In genomic region chr7:146146866-146147265, GRCh38 we compare ENCODE assay signal across 11 cellular contexts. TPM values are rescaled to one million over a fixed set of nuclear protein-coding genes. Genes with fewer than 3 reads are reported as not detected.
A peak's percentile ranks its signal among the peaks of the same experiment; 100 is the strongest.
DNase-seq lines count a peak whose midpoint lies in the region; ATAC-seq and TF ChIP-seq lines count a peak whose summit lies in the region.
"Had no signal": no experiment of that assay in that cellular context is flagged by ENCODE, and none has a peak within 500 bp of the region (broad histone marks: within the 10 kb centered on the region; RNA-seq: fewer than 3 reads in every experiment).

No MANE protein-coding gene starts in this region.

- H3K9me3 ChIP-seq in SK-N-SH = no peaks in the 10 kb centered on the region
- H3K9me3 ChIP-seq in mesenchymal stem cell (ENCODE audit: control insufficient read depth, low read length) = no peaks in the 10 kb centered on the region

- H3K4me1 ChIP-seq in SK-N-SH (ENCODE audit: control insufficient read depth in 1 of 2, insufficient read depth in 2 of 2, low read depth in 1 of 2, low read length in 1 of 2) (no peaks in the 10 kb centered on the region; a peak in 1 of 4 replicates), mesenchymal stem cell (ENCODE audit: control insufficient read depth, insufficient read depth, low read depth, low read length) (peaks cover 3% of the 10 kb centered on the region)

- H3K4me3 ChIP-seq in SK-N-SH (ENCODE audit: low read depth in 2 of 2, low read length in 1 of 2) (peak overlapping the region in 1 of 2 experiments; percentile 13; a peak in 3 of 4 replicates), mesenchymal stem cell (ENCODE audit: insufficient read depth in 1 of 2, low read depth in 1 of 2, low read length in 2 of 2) (peak overlapping the region in 1 of 2 experiments; percentile 41)

- no peaks in the 10 kb centered on the region; the same call in 1 of the 2 replicates for H3K79me2 ChIP-seq in SK-N-SH (ENCODE audit: insufficient read depth)

- H3K27me3 Mint-ChIP-seq in stimulated activated naive CD8-positive, alpha-beta T cell treated with anti-CD3 and anti-CD28 coated beads, Interleukin-15, amount 100 ng/mL, for 72 hours = no peaks in the 10 kb centered on the region

- no peak for TF ChIP-seq CTCF in SK-N-SH (IDR thresholded peaks at IDR 0.05)

- H3K9me2 ChIP-seq in SK-N-SH = no peaks in the 10 kb centered on the region

- CTCF ChIA-PET in SK-N-SH (lab: Yijun Ruan, JAX) = interaction anchor here (1.5 kb wide), 1 partner anchor 30 kb away, joined by 3 read pairs; the partner anchor contains the start of gene CNTNAP2

- no peaks in the 10 kb centered on the region for H3K79me1 ChIP-seq in mesenchymal stem cell (replicated peaks; ENCODE audit: low read length, poor library complexity, severe bottlenecking)

- H3K4me1 Mint-ChIP-seq in stimulated activated naive CD8-positive, alpha-beta T cell treated with anti-CD3 and anti-CD28 coated beads, Interleukin-15, amount 100 ng/mL, for 72 hours = no peaks in the 10 kb centered on the region

- TF ChIP-seq RAD21 in SK-N-SH (IDR thresholded peaks at IDR 0.05; ENCODE audit: low read length) = no peak

- H3K9ac ChIP-seq in SK-N-SH (peak overlapping the region; percentile 24; the same call in 1 of the 2 replicates), mesenchymal stem cell (ENCODE audit: low read length) (peak overlapping the region; percentile 41)

- no peak overlapping the region for H3K18ac ChIP-seq in mesenchymal stem cell (ENCODE audit: low read depth in 1 of 2, low read length in 2 of 2)

- H3K36me3 ChIP-seq in SK-N-SH (replicated peaks in 1 of 2; ENCODE audit: control insufficient read depth in 1 of 2, insufficient read depth in 2 of 2, low read length in 1 of 2) (no peaks in the 10 kb centered on the region), mesenchymal stem cell (ENCODE audit: control insufficient read depth in 1 of 2, insufficient read depth in 2 of 2, low read depth in 1 of 2, low read length in 2 of 2) (no peaks in the 10 kb centered on the region)

- H2BK5ac ChIP-seq in mesenchymal stem cell (ENCODE audit: low read depth, low read length, poor library complexity, severe bottlenecking) = no peak overlapping the region

- no peak overlapping the region for H4K91ac ChIP-seq in mesenchymal stem cell (ENCODE audit: low read length)

- TF ChIP-seq EP300 in SK-N-SH (IDR thresholded peaks at IDR 0.05; ENCODE audit: borderline replicate concordance in 1 of 2, low read depth in 1 of 2, low read length in 1 of 2) = peak in 1 of 2 experiments; percentile 56; a peak in 1 of 4 replicates

- 11% methylated on average over 5 of the region's 5 CpGs for WGBS in SK-N-SH (ENCODE audit: low lambda C conversion rate)
- WGBS in mesenchymal stem cell = 0% methylated on average over 3 of the region's 5 CpGs

- H3K4me2 ChIP-seq in SK-N-SH (peak overlapping the region; percentile 38), mesenchymal stem cell (ENCODE audit: low read length, poor library complexity, severe bottlenecking) (no peak overlapping the region)

- H3K4me3 Mint-ChIP-seq in stimulated activated naive CD8-positive, alpha-beta T cell treated with anti-CD3 and anti-CD28 coated beads, Interleukin-15, amount 100 ng/mL, for 72 hours = no peak overlapping the region

- H3K9me3 Mint-ChIP-seq in stimulated activated naive CD8-positive, alpha-beta T cell treated with anti-CD3 and anti-CD28 coated beads, Interleukin-15, amount 100 ng/mL, for 72 hours = no peaks in the 10 kb centered on the region

- no peak overlapping the region for H2BK120ac ChIP-seq in mesenchymal stem cell (ENCODE audit: low read depth, low read length)

- H3K14ac ChIP-seq in mesenchymal stem cell (ENCODE audit: low read length in 2 of 2) = no peak overlapping the region

- H3K27ac ChIP-seq in SK-N-SH (ENCODE audit: low read depth in 2 of 2, low read length in 1 of 2) (peak overlapping the region in 1 of 2 experiments; percentile 84; a peak in 2 of 4 replicates), mesenchymal stem cell (ENCODE audit: low read length, poor library complexity, severe bottlenecking) (peak overlapping the region; percentile 33)

- POLR2A ChIA-PET in SK-N-SH (lab: Yijun Ruan, JAX) = no interaction called here

- no peaks in the 10 kb centered on the region for H4K20me1 ChIP-seq in SK-N-SH (ENCODE audit: insufficient read depth)

- H3K27me3 ChIP-seq in SK-N-SH (ENCODE audit: insufficient read depth) (no peaks in the 10 kb centered on the region), mesenchymal stem cell (ENCODE audit: control insufficient read depth in 1 of 2, insufficient read depth in 1 of 2, low read length in 2 of 2) (no peaks in the 10 kb centered on the region)

- no peak overlapping the region for H3K27ac Mint-ChIP-seq in stimulated activated naive CD8-positive, alpha-beta T cell treated with anti-CD3 and anti-CD28 coated beads, Interleukin-15, amount 100 ng/mL, for 72 hours

- peak; percentile 73 for DNase-seq in DMS53 treated with DMSO at 0.1 percent for 48 hours (lab: John Stamatoyannopoulos, UW; ENCODE audit: unreplicated experiment)
- peak; percentile 87 for DNase-seq in NCI-H1105 treated with DMSO at 0.1 percent for 48 hours (lab: John Stamatoyannopoulos, UW)
- DNase-seq in SK-N-SH = no peak
- DNase-seq in mesenchymal stem cell = peak; percentile 59
- DNase-seq in activated CD4-positive, CD25-positive, alpha-beta regulatory T cell (lab: John Stamatoyannopoulos, UW) = no peak
- DNase-seq in stimulated activated naive CD4-positive, alpha-beta T cell treated with Interleukin-2 at 50 U/mL for 16 hours (lab: John Stamatoyannopoulos, UW) = no peak
- DNase-seq in stimulated activated naive CD8-positive, alpha-beta T cell treated with anti-CD3 and anti-CD28 coated beads, Interleukin-15, amount 100 ng/mL, for 72 hours = no peak
- DNase-seq: activated CD4-positive, alpha-beta T cell treated with anti-CD3 and anti-CD28 coated beads for 4 hours; occipital lobe; trophoblast cell had no signal

- no peak overlapping the region for H3K4ac ChIP-seq in mesenchymal stem cell (ENCODE audit: low read depth in 1 of 2, low read length in 2 of 2)

- no peak overlapping the region for H2AK5ac ChIP-seq in mesenchymal stem cell (ENCODE audit: low read length, severe bottlenecking)

- H2AFZ ChIP-seq in SK-N-SH (ENCODE audit: low read depth) = peak overlapping the region; percentile 53; the same call in 1 of the 2 replicates
- no peak overlapping the region for H2AFZ ChIP-seq in mesenchymal stem cell (ENCODE audit: low read depth, low read length)

- H3K23ac ChIP-seq in mesenchymal stem cell (ENCODE audit: low read length in 2 of 2) = no peak overlapping the region

- no peak overlapping the region for H4K8ac ChIP-seq in mesenchymal stem cell (ENCODE audit: low read length)

- ATAC-seq in stimulated activated naive CD8-positive, alpha-beta T cell treated with anti-CD3 and anti-CD28 coated beads, Interleukin-15, amount 100 ng/mL, for 72 hours = no peak
- ATAC-seq in GM21529 (IDR thresholded peaks at IDR 0.05; ENCODE audit: unreplicated experiment) = no peak

- H3F3A ChIP-seq in SK-N-SH (replicated peaks; ENCODE audit: insufficient read depth) = peaks cover 14% of the 10 kb centered on the region

- no peak overlapping the region for H2BK15ac ChIP-seq in mesenchymal stem cell (ENCODE audit: low read depth, poor library complexity, severe bottlenecking)

- no peak overlapping the region for H2BK12ac ChIP-seq in mesenchymal stem cell (ENCODE audit: low read length in 2 of 2)

TF ChIP-seq in SK-N-SH, 30 proteins besides CTCF, POLR2A, EP300 and RAD21 (continues in another document):
- TF ChIP-seq CHD2 (IDR thresholded peaks at IDR 0.05; ENCODE audit: low read length, partially characterized antibody) (no peak), JUND (IDR thresholded peaks at IDR 0.05) (peak; percentile 45), USF1 (IDR thresholded peaks at IDR 0.05; ENCODE audit: borderline replicate concordance, low read depth) (no peak), RFX5 (IDR thresholded peaks at IDR 0.05; ENCODE audit: low read length) (no peak), TEAD4 (IDR thresholded peaks at IDR 0.05; ENCODE audit: borderline replicate concordance, insufficient read depth) (0 out of 2 replicates have a peak, but pooled peaks have one; percentile 25), GATA2 (CRISPR knock-in tag; IDR thresholded peaks at IDR 0.05) (no peak), RCOR1 (IDR thresholded peaks at IDR 0.05; ENCODE audit: low read length) (no peak)
- TF ChIP-seq, protein P1, sequence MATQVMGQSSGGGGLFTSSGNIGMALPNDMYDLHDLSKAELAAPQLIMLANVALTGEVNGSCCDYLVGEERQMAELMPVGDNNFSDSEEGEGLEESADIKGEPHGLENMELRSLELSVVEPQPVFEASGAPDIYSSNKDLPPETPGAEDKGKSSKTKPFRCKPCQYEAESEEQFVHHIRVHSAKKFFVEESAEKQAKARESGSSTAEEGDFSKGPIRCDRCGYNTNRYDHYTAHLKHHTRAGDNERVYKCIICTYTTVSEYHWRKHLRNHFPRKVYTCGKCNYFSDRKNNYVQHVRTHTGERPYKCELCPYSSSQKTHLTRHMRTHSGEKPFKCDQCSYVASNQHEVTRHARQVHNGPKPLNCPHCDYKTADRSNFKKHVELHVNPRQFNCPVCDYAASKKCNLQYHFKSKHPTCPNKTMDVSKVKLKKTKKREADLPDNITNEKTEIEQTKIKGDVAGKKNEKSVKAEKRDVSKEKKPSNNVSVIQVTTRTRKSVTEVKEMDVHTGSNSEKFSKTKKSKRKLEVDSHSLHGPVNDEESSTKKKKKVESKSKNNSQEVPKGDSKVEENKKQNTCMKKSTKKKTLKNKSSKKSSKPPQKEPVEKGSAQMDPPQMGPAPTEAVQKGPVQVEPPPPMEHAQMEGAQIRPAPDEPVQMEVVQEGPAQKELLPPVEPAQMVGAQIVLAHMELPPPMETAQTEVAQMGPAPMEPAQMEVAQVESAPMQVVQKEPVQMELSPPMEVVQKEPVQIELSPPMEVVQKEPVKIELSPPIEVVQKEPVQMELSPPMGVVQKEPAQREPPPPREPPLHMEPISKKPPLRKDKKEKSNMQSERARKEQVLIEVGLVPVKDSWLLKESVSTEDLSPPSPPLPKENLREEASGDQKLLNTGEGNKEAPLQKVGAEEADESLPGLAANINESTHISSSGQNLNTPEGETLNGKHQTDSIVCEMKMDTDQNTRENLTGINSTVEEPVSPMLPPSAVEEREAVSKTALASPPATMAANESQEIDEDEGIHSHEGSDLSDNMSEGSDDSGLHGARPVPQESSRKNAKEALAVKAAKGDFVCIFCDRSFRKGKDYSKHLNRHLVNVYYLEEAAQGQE (IDR thresholded peaks at IDR 0.05; ENCODE audit: low read depth, low read length) = no peak

RNA-seq across cellular contexts. Expression of gene CNTNAP2, which starts 30.3 kb away (rescaled TPM):
- 3.4 and 4.0 TPM in 2 replicates for polyA plus RNA-seq in SK-N-SH (2012; rRNA removed)
- polyA plus RNA-seq in SK-N-SH (2012; cell fraction: cytosol; rRNA removed) = 4.9 and 5.3 TPM in 2 replicates
- polyA plus RNA-seq in SK-N-SH (2012; cell fraction: nucleus; rRNA removed) = 1.4 and 3.0 TPM in 2 replicates
- 0.04 TPM for polyA plus RNA-seq in mesenchymal stem cell (2013, experiment 1 of 2)
- polyA plus RNA-seq in mesenchymal stem cell (2013, experiment 2 of 2) = 0.05 TPM

Comparison
In these comparisons a context has a peak if more than half of its experiments do, and no peak if none do; other contexts are left out.
1. DNase-seq: peak in DMS53 treated with DMSO at 0.1 percent for 48 hours (single experiment), NCI-H1105 treated with DMSO at 0.1 percent for 48 hours (single experiment) and mesenchymal stem cell (single experiment); none in SK-N-SH (single experiment), activated CD4-positive, CD25-positive, alpha-beta regulatory T cell (0 of 4), stimulated activated naive CD4-positive, alpha-beta T cell treated with Interleukin-2 at 50 U/mL for 16 hours (single experiment) and stimulated activated naive CD8-positive, alpha-beta T cell treated with anti-CD3 and anti-CD28 coated beads, Interleukin-15, amount 100 ng/mL, for 72 hours (0 of 2).